In genomic region chr6:110554966-110555460, GRCh38 we compare ENCODE assay signal across 26 cellular contexts.
DNase-seq lines count a peak whose midpoint lies in the region; ATAC-seq and TF ChIP-seq lines count a peak whose summit lies in the region.
"Had no signal": no experiment of that assay in that cellular context is flagged by ENCODE, and none has a peak within 500 bp of the region (broad histone marks: within the 10 kb centered on the region; RNA-seq: fewer than 3 reads in every experiment).

No MANE protein-coding gene starts in this region.

- ATAC-seq in WTC11, result no peak
- ATAC-seq in HG03460 (IDR thresholded peaks at IDR 0.05; ENCODE audit: unreplicated experiment), result no peak
- no peak for ATAC-seq in HG03469 (IDR thresholded peaks at IDR 0.05; ENCODE audit: unreplicated experiment)
- ATAC-seq: activated CD4-positive, CD25-positive, alpha-beta regulatory T cell treated with anti-CD3 and anti-CD28 coated beads, Interleukin-2, amount 50 U/mL, for 24 hours; activated CD8-positive, alpha-beta T cell treated with anti-CD3 and anti-CD28 coated beads, Interleukin-2, amount 10 ng/mL, durations not matched to agents 7 days and 5 days; GM12878 had no signal

- H3K4me3 Mint-ChIP-seq in WTC11 (no peak overlapping the region), neural crest cell (peak overlapping the region; percentile 70)
- H3K4me3 Mint-ChIP-seq: activated CD8-positive, alpha-beta T cell treated with anti-CD3 and anti-CD28 coated beads, Interleukin-2, amount 10 ng/mL, durations not matched to agents 7 days and 5 days; dendritic cell treated with granulocyte-macrophage colony-stimulating factor and Interleukin-4, amounts not matched to agents 40 ng/mL and 50 ng/mL, for 4 days; immature natural killer cell had no signal

- CTCF ChIA-PET in WTC11 (lab: Charles Lee), result no interaction called here

- peaks cover 20% of the 10 kb centered on the region for H3K9me3 Mint-ChIP-seq in WTC11
- peaks cover 16% of the 10 kb centered on the region for H3K9me3 Mint-ChIP-seq in neural crest cell

- H3K27ac Mint-ChIP-seq in WTC11, result no peak overlapping the region
- H3K27ac Mint-ChIP-seq in neural crest cell (ENCODE audit: unreplicated experiment), result peak overlapping the region; percentile 93
- H3K27ac Mint-ChIP-seq: activated CD8-positive, alpha-beta T cell treated with anti-CD3 and anti-CD28 coated beads, Interleukin-2, amount 10 ng/mL, durations not matched to agents 7 days and 5 days; dendritic cell treated with granulocyte-macrophage colony-stimulating factor and Interleukin-4, amounts not matched to agents 40 ng/mL and 50 ng/mL, for 4 days; immature natural killer cell had no signal

- H3K36me3 Mint-ChIP-seq in WTC11 (no peaks in the 10 kb centered on the region; the same call in 1 of the 2 replicates), neural crest cell (ENCODE audit: low read depth) (peaks cover 8% of the 10 kb centered on the region)
- H3K36me3 Mint-ChIP-seq: immature natural killer cell had no signal

- POLR2A ChIA-PET in WTC11 (lab: Charles Lee), result no interaction called here

- no peak for TF ChIP-seq CTCF in 22Rv1 (IDR thresholded peaks at IDR 0.05)
- no peak for TF ChIP-seq CTCF in WTC11 (IDR thresholded peaks at IDR 0.05)
- TF ChIP-seq CTCF in neural crest cell (conservative IDR thresholded peaks at IDR 0.05), result no peak

- no peak for DNase-seq in WTC11 (ENCODE audit: low spot score)
- peak; percentile 97 for DNase-seq in globus pallidus (ENCODE audit: low spot score)
- DNase-seq in neural crest cell (ENCODE audit: low read depth, low spot score), result no peak
- DNase-seq in SHP77 (lab: John Stamatoyannopoulos, UW), result no peak
- no peak for DNase-seq in HT-29 (ENCODE audit: low spot score)
- DNase-seq: activated CD8-positive, alpha-beta T cell treated with anti-CD3 and anti-CD28 coated beads, Interleukin-2, amount 10 ng/mL, durations not matched to agents 7 days and 5 days; activated naive CD4-positive, alpha-beta T cell; activated T-cell treated with anti-CD3 and anti-CD28 coated beads, Interleukin-2, amount 50 U/mL, for 1 hour; adrenal gland; AML-193; DMS79 treated with DMSO at 0.1 percent for 48 hours; immature natural killer cell; IMR-90; NCI-H1417 treated with DMSO at 0.1 percent for 48 hours; NCI-H510A; RPMI8226; stimulated activated CD4-positive, alpha-beta T cell treated with anti-CD3 and anti-CD28 coated beads, Interleukin-4, amount 100 ng/mL, for 1 hour; stimulated activated naive CD4-positive, alpha-beta T cell treated with Interleukin-2 at 50 U/mL for 16 hours; upper lobe of left lung had no signal

- H3K27me3 Mint-ChIP-seq in WTC11 (ENCODE audit: low read depth) (peaks cover 6% of the 10 kb centered on the region), neural crest cell (ENCODE audit: low read depth) (no peaks in the 10 kb centered on the region)

- peaks cover 14% of the 10 kb centered on the region for H3K4me1 Mint-ChIP-seq in WTC11
- peaks cover 25% of the 10 kb centered on the region for H3K4me1 Mint-ChIP-seq in neural crest cell

- H3K27ac ChIP-seq in 22Rv1, result peak overlapping the region; percentile 65
- H3K27ac ChIP-seq: adrenal gland, cardiac muscle cell, upper lobe of left lung had no signal

TF ChIP-seq in WTC11, 78 proteins besides CTCF, POLR2A, EP300 and RAD21:
- TF ChIP-seq GABPB1 (CRISPR knock-in tag; IDR thresholded peaks at IDR 0.05) (peak; percentile 79), NFYB (CRISPR knock-in tag; conservative IDR thresholded peaks at IDR 0.05; ENCODE audit: low read depth) (no peak)
TF ChIP-seq in WTC11: peak in this region for 1.
